ENCODE assay signal across 1 cellular context in genomic region chr12:56722832-56723231, GRCh38.
TF ChIP-seq lines count a peak whose summit lies in the region.

No MANE protein-coding gene starts in this region.

TF ChIP-seq in A549, 52 proteins besides CTCF, POLR2A, EP300 and RAD21 (continued from another document):
- TF ChIP-seq REST (IDR thresholded peaks at IDR 0.05) (no peak), BCL3 (IDR thresholded peaks at IDR 0.05) (no peak), ZFP36 (IDR thresholded peaks at IDR 0.05; ENCODE audit: borderline replicate concordance, partially characterized antibody) (no peak), TP53 (CRISPR knock-in tag; IDR thresholded peaks at IDR 0.05) (no peak), HOXB13 (CRISPR knock-in tag; IDR thresholded peaks at IDR 0.05; ENCODE audit: low read depth) (no peak), RCOR1 (IDR thresholded peaks at IDR 0.05; ENCODE audit: low read depth, low read length) (no peak)
